8 cellular contexts compared by ENCODE assay signal in the genomic region with DNA sequence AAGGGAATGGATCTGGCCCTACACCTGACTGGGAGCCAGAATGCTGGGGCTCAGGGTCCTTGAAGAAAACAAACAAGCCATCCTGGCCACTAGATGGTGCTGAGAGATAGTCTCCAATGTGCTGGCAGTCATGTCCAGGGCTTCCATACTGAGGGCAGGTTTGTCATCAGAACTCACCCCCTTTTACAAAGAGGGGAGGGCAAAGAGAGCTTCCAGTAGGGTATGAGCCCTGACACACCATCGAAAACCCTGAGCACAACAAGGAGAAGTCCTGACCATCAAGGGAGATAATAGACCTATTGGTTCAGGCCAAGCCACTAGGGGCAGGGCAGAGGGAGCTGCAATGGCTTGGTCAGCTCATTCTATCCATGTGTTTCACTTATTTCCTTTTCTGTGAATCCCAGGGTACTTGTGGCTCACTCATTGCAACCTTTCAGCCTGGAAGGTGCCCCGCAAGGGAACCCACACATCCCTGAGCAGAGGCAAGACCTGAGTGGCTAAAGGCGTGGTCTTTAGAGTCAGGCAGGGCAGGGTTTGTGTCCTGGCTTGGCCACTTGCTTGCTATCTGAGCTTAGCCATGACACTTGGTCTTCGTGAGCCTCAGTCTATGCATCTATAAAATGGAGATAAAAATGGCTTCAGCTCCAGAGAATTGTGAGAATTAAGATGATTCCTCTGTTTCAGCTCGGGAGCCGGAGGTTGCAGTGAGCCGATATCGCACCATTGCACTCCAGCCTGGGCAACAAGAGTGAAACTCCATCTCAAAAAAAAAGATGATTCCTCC. TPM values are rescaled to one million over a fixed set of nuclear protein-coding genes. Genes with fewer than 3 reads are reported as not detected.
DNase-seq lines count a peak whose midpoint lies in the region; ATAC-seq and TF ChIP-seq lines count a peak whose summit lies in the region.

No MANE protein-coding gene starts in this region.

- peaks cover 88% of the 10 kb centered on the region for H3K27me3 Mint-ChIP-seq in activated naive CD4-positive, alpha-beta T cell treated with anti-CD3 and anti-CD28 coated beads, Interleukin-2, amount 10 ng/mL, durations not matched to agents 7 days and 5 days
- no peaks in the 10 kb centered on the region for H3K27me3 Mint-ChIP-seq in glutamatergic neuron (ENCODE audit: unreplicated experiment)

- H2AFZ ChIP-seq in parathyroid adenoma, result peak overlapping the region; percentile 68

- H3K9me3 ChIP-seq in parathyroid adenoma (ENCODE audit: control insufficient read depth, low read length), result no peaks in the 10 kb centered on the region

- H3K4me3 ChIP-seq in HFF-Myc (replicated peaks; ENCODE audit: low read depth, low read length) (no peak overlapping the region), parathyroid adenoma (ENCODE audit: low read depth, low read length) (no peak overlapping the region)

- no peaks in the 10 kb centered on the region for H3K36me3 ChIP-seq in parathyroid adenoma (ENCODE audit: control insufficient read depth, insufficient read depth, low read length)

- no peaks in the 10 kb centered on the region for H3K36me3 Mint-ChIP-seq in activated naive CD4-positive, alpha-beta T cell treated with anti-CD3 and anti-CD28 coated beads, Interleukin-2, amount 10 ng/mL, durations not matched to agents 7 days and 5 days
- H3K36me3 Mint-ChIP-seq in glutamatergic neuron (ENCODE audit: unreplicated experiment), result no peaks in the 10 kb centered on the region

- no peak overlapping the region for H3K4me3 Mint-ChIP-seq in activated naive CD4-positive, alpha-beta T cell treated with anti-CD3 and anti-CD28 coated beads, Interleukin-2, amount 10 ng/mL, durations not matched to agents 7 days and 5 days
- no peak overlapping the region for H3K4me3 Mint-ChIP-seq in glutamatergic neuron (ENCODE audit: unreplicated experiment)

- H3K4me1 Mint-ChIP-seq in activated naive CD4-positive, alpha-beta T cell treated with anti-CD3 and anti-CD28 coated beads, Interleukin-2, amount 10 ng/mL, durations not matched to agents 7 days and 5 days, result no peaks in the 10 kb centered on the region
- no peaks in the 10 kb centered on the region for H3K4me1 Mint-ChIP-seq in glutamatergic neuron (ENCODE audit: low read depth, unreplicated experiment)

- no peak overlapping the region for H3K4me2 ChIP-seq in parathyroid adenoma (ENCODE audit: low read length)

- H3K9me3 Mint-ChIP-seq in activated naive CD4-positive, alpha-beta T cell treated with anti-CD3 and anti-CD28 coated beads, Interleukin-2, amount 10 ng/mL, durations not matched to agents 7 days and 5 days, result no peaks in the 10 kb centered on the region
- H3K9me3 Mint-ChIP-seq in glutamatergic neuron (ENCODE audit: unreplicated experiment), result no peaks in the 10 kb centered on the region

- DNase-seq in DMS153 treated with DMSO at 0.1 percent for 48 hours (lab: John Stamatoyannopoulos, UW; ENCODE audit: unreplicated experiment) (peak; percentile 44), HFF-Myc (ENCODE audit: extremely low read depth, low read depth) (peak; percentile 5), NCI-H526 treated with DMSO at 0.1 percent for 48 hours (lab: John Stamatoyannopoulos, UW) (peak; percentile 14), glutamatergic neuron (peak; percentile 56)
- DNase-seq in activated naive CD4-positive, alpha-beta T cell treated with anti-CD3 and anti-CD28 coated beads, Interleukin-2, amount 10 ng/mL, durations not matched to agents 7 days and 5 days, result peak; percentile 63

- peak; percentile 82 for TF ChIP-seq CTCF in HFF-Myc (IDR thresholded peaks at IDR 0.05; ENCODE audit: low read depth, low read length, missing control alignments)
- peak; percentile 63 for TF ChIP-seq CTCF in glutamatergic neuron (IDR thresholded peaks at IDR 0.05; ENCODE audit: partially characterized antibody, unreplicated experiment)
- TF ChIP-seq CTCF in parathyroid adenoma (IDR thresholded peaks at IDR 0.05), result peak; percentile 81

- peaks cover 5% of the 10 kb centered on the region for H3K4me1 ChIP-seq in parathyroid adenoma

- no peak overlapping the region for H3K9ac ChIP-seq in parathyroid adenoma

- peak overlapping the region; percentile 40 for H3K27ac ChIP-seq in parathyroid adenoma

- H3K27me3 ChIP-seq in parathyroid adenoma (ENCODE audit: control insufficient read depth, insufficient read depth, low read length), result no peaks in the 10 kb centered on the region

- CTCF ChIA-PET in activated naive CD4-positive, alpha-beta T cell treated with anti-CD3 and anti-CD28 coated beads, Interleukin-2, amount 10 ng/mL, durations not matched to agents 7 days and 5 days (lab: Charles Lee), result interaction anchor here (0.6 to 5.3 kb wide), 31 partner anchors 9 to 177 kb away, joined by 3 to 79 read pairs (median 7); a partner anchor contains a TSS

- ATAC-seq in GM21390 (IDR thresholded peaks at IDR 0.05; ENCODE audit: unreplicated experiment) (no peak), HG03520 (IDR thresholded peaks at IDR 0.05; ENCODE audit: unreplicated experiment) (no peak)

- H3K79me2 ChIP-seq in parathyroid adenoma, result no peaks in the 10 kb centered on the region

- H3K27ac Mint-ChIP-seq in activated naive CD4-positive, alpha-beta T cell treated with anti-CD3 and anti-CD28 coated beads, Interleukin-2, amount 10 ng/mL, durations not matched to agents 7 days and 5 days, result no peak overlapping the region
- H3K27ac Mint-ChIP-seq in glutamatergic neuron (ENCODE audit: unreplicated experiment), result no peak overlapping the region

RNA-seq across cellular contexts. Expression of a gene that starts 6.2 kb away (rescaled TPM):
- 32.4 TPM for total RNA-seq in glutamatergic neuron (ENCODE audit: unreplicated experiment)

RNA-seq across cellular contexts. Expression of a gene that starts 38.3 kb away (rescaled TPM):
- total RNA-seq in glutamatergic neuron (ENCODE audit: unreplicated experiment), result 7.5 TPM

Comparison
In these comparisons a context has a peak if more than half of its experiments do, and no peak if none do; other contexts are left out.
1. DNase-seq: peak in every context shown above with its lines; median percentile 63 in activated naive CD4-positive, alpha-beta T cell treated with anti-CD3 and anti-CD28 coated beads, Interleukin-2, amount 10 ng/mL, durations not matched to agents 7 days and 5 days; 56 in glutamatergic neuron; 44 in DMS153 treated with DMSO at 0.1 percent for 48 hours; 14 in NCI-H526 treated with DMSO at 0.1 percent for 48 hours; 5 in HFF-Myc.